ENCODE assay signal across 16 cellular contexts in the genomic region with DNA sequence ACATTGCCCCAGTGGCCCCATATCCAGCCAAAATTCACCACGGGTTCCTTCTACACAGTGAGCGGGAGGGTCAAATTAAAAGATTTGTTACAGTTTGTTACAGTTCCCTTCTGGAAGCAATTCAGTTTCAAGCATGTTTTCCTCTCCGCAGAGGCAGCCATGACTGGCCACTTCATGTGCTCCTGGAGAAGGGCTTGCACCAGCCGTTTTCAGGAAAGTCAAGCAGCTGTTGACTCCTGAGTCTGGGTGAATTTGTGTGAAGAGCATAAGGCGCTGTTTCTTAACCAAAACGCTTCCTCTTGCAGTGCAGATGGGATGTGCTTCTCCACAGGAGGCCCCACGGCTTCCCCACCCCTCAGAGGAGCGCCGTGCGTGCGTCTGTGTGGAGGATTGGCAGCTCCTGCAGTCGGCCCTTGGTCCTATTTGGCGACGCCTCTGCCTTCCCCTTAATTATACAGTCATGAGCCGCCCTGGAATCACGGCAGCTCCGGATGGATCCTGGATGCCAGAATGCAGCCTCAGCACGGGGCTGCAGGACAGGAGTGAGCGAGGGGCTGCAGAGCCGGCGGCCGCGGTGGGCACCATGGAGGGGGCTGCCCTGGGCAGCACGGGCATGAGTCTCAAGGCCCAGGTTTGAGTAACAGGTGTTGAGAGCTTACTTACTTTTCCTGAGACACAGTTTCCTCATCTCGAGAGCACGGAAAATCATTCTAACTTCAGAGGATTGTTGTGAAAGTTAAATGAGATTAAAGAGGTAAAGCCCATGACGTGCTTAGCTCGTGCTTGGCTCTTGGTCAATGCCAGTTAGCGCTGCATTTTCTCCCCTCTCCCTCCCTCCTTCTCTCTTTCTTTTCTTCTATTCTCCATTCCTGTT. TPM values are rescaled to one million over a fixed set of nuclear protein-coding genes. Genes with fewer than 3 reads are reported as not detected.
DNase-seq lines count a peak whose midpoint lies in the region; ATAC-seq and TF ChIP-seq lines count a peak whose summit lies in the region.
"Had no signal": no experiment of that assay in that cellular context is flagged by ENCODE, and none has a peak within 500 bp of the region (broad histone marks: within the 10 kb centered on the region; RNA-seq: fewer than 3 reads in every experiment).

No MANE protein-coding gene starts in this region.

- no peak overlapping the region for H2AFZ ChIP-seq in DND-41 (ENCODE audit: low read depth, low read length)

- no peaks in the 10 kb centered on the region for H4K20me1 ChIP-seq in DND-41 (ENCODE audit: insufficient read depth, low read length)

- TF ChIP-seq POLR2A in gastrocnemius medialis (IDR thresholded peaks at IDR 0.05), result no peak

- TF ChIP-seq CTCF in DND-41 (IDR thresholded peaks at IDR 0.05; ENCODE audit: borderline replicate concordance, extremely low read depth, low read length, poor library complexity, severe bottlenecking) (no peak), VCaP (conservative IDR thresholded peaks at IDR 0.05) (no peak; the same call in 1 of the 2 replicates), retinal pigment epithelial cell (conservative IDR thresholded peaks at IDR 0.05; ENCODE audit: low read depth, low read length) (no peak), gastrocnemius medialis (IDR thresholded peaks at IDR 0.05 in 4 of 5, conservative IDR thresholded peaks at IDR 0.05 in 1 of 5) (no peak), brain microvascular endothelial cell (IDR thresholded peaks at IDR 0.05; ENCODE audit: low read depth, low read length, missing control alignments) (no peak)

- H3K36me3 ChIP-seq in DND-41 (ENCODE audit: insufficient read depth, low read length) (no peaks in the 10 kb centered on the region), gastrocnemius medialis (no peaks in the 10 kb centered on the region), brain microvascular endothelial cell (replicated peaks) (no peaks in the 10 kb centered on the region)
- H3K36me3 ChIP-seq: HAP-1 had no signal

- H3K9ac ChIP-seq in DND-41 (ENCODE audit: low read depth, low read length), result no peak overlapping the region

- DNase-seq in DND-41 (no peak), left lobe of liver (ENCODE audit: low spot score) (peak; percentile 65), retinal pigment epithelial cell (ENCODE audit: low read depth) (peak; percentile 10), NCI-H146 (lab: John Stamatoyannopoulos, UW) (no peak), gastrocnemius medialis (no peak), brain microvascular endothelial cell (no peak)
- DNase-seq: activated T-cell treated with anti-CD3 and anti-CD28 coated beads, Interleukin-2, amount 50 U/mL, for 1 hour; cerebellar nuclear complex; GDM1; PC-3; stimulated activated CD4-positive, alpha-beta T cell treated with anti-CD3 and anti-CD28 coated beads, Interleukin-4, amount 100 ng/mL, for 1 hour had no signal

- ATAC-seq in DND-41 (ENCODE audit: insufficient read depth, low read depth) (0 out of 3 replicates have a peak, but pooled peaks have one; percentile 31), left lobe of liver (peak; percentile 74), gastrocnemius medialis (no peak)
- ATAC-seq: PC-3; stimulated activated memory B cell treated with anti-CD40 and anti-IgM and Interleukin-4, amounts not matched to agents 10 μg/mL and 1 μg/mL and 100 μg/mL, for 72 hours had no signal

- H3K4me1 ChIP-seq in DND-41 (ENCODE audit: insufficient read depth, low read length) (no peaks in the 10 kb centered on the region), gastrocnemius medialis (no peaks in the 10 kb centered on the region)
- H3K4me1 ChIP-seq: HAP-1 had no signal

- H3K9me3 ChIP-seq in DND-41 (ENCODE audit: insufficient read depth, low read length, severe bottlenecking) (no peaks in the 10 kb centered on the region), gastrocnemius medialis (no peaks in the 10 kb centered on the region)
- H3K9me3 ChIP-seq: HAP-1 had no signal

- no peak overlapping the region for H3K27ac ChIP-seq in DND-41 (ENCODE audit: low read length)
- H3K27ac ChIP-seq in VCaP, result peak overlapping the region; percentile 100
- no peak overlapping the region for H3K27ac ChIP-seq in gastrocnemius medialis
- H3K27ac ChIP-seq in brain microvascular endothelial cell, result no peak overlapping the region
- H3K27ac ChIP-seq: C4-2B had no signal

- H3K4me3 ChIP-seq in DND-41 (ENCODE audit: low read depth in 1 of 2, low read length in 2 of 2) (no peak overlapping the region), retinal pigment epithelial cell (ENCODE audit: low read length) (no peak overlapping the region), gastrocnemius medialis (no peak overlapping the region), brain microvascular endothelial cell (ENCODE audit: low read depth, low read length) (no peak overlapping the region)
- H3K4me3 ChIP-seq: HAP-1 had no signal

- H3K79me2 ChIP-seq in DND-41 (ENCODE audit: insufficient read depth, low read length), result no peaks in the 10 kb centered on the region

- H3K27me3 ChIP-seq in DND-41 (ENCODE audit: insufficient read depth, low read length, poor library complexity) (no peaks in the 10 kb centered on the region), gastrocnemius medialis (peaks cover 4 to 27% (median 15%) of the 10 kb centered on the region in 3 donors), brain microvascular endothelial cell (replicated peaks) (no peaks in the 10 kb centered on the region)

- intact Hi-C loops in gastrocnemius medialis (cut with DNase I; ENCODE audit: low total_unique reads), result no loop called here

- in situ Hi-C loops in gastrocnemius medialis (cut with MboI; ENCODE audit: low sequenced_read_pairs in 4 of 4) (no loop called here), brain microvascular endothelial cell (cut with HindIII; ENCODE audit: low pct_ligation_motif_present, low sequenced_read_pairs) (no loop called here)

- H3K4me2 ChIP-seq in DND-41 (ENCODE audit: insufficient read depth, low read length), result no peak overlapping the region

RNA-seq across cellular contexts. Expression of gene B3GAT1, which starts 54.2 kb away (rescaled TPM):
- total RNA-seq in left lobe of liver, result 5.4 TPM
- under 1 TPM in 1 of 4 donors, not detected in 3; 0.10 TPM for total RNA-seq in gastrocnemius medialis
- total RNA-seq: MCF 10A, PC-3 had no signal

Comparison
In these comparisons a context has a peak if more than half of its experiments do, and no peak if none do; other contexts are left out.
1. ATAC-seq: peak in DND-41 (single experiment) and left lobe of liver (single experiment); none in gastrocnemius medialis (0 of 2).
2. DNase-seq: peak in left lobe of liver (single experiment) and retinal pigment epithelial cell (single experiment); none in DND-41 (single experiment), NCI-H146 (single experiment), gastrocnemius medialis (0 of 2) and brain microvascular endothelial cell (single experiment).